ENCODE assay signal across 2 cellular contexts in genomic region chr6:43248791-43249190, GRCh38.
TF ChIP-seq lines count a peak whose summit lies in the region.

No MANE protein-coding gene starts in this region.

TF ChIP-seq in HepG2, 621 proteins besides CTCF, POLR2A, EP300 and RAD21:
- TF ChIP-seq MAX (IDR thresholded peaks at IDR 0.05) (no peak), ZNF629 (CRISPR knock-in tag; conservative IDR thresholded peaks at IDR 0.05) (peak; percentile 53), TOPORS (CRISPR knock-in tag; IDR thresholded peaks at IDR 0.05) (0 out of 2 replicates have a peak, but pooled peaks have one; percentile 10), GRHL1 (CRISPR knock-in tag; conservative IDR thresholded peaks at IDR 0.05) (no peak), FOSL2 (CRISPR knock-in tag; IDR thresholded peaks at IDR 0.05) (no peak), ZNF281 (CRISPR knock-in tag; IDR thresholded peaks at IDR 0.05; ENCODE audit: borderline replicate concordance) (no peak), U2AF1 (optimal IDR thresholded peaks at IDR 0.05; ENCODE audit: low read depth, low read length) (no peak), PHB2 (IDR thresholded peaks at IDR 0.05; ENCODE audit: partially characterized antibody) (no peak), ZNF562 (CRISPR knock-in tag; IDR thresholded peaks at IDR 0.05; ENCODE audit: borderline replicate concordance) (no peak)
TF ChIP-seq in HepG2: peak in this region for 2.

TF ChIP-seq in K562, 482 proteins besides CTCF, POLR2A, EP300 and RAD21:
- no peak for TF ChIP-seq TEAD1 (CRISPR knock-in tag; IDR thresholded peaks at IDR 0.05)
- no peak for TF ChIP-seq ZNF445 (CRISPR knock-in tag; IDR thresholded peaks at IDR 0.05; ENCODE audit: low read depth)
- peak; percentile 92 for TF ChIP-seq RBM25 (IDR thresholded peaks at IDR 0.05; ENCODE audit: low read depth, low read length, severe bottlenecking)
